Comparison of ENCODE assay signal across 16 cellular contexts in the genomic region with DNA sequence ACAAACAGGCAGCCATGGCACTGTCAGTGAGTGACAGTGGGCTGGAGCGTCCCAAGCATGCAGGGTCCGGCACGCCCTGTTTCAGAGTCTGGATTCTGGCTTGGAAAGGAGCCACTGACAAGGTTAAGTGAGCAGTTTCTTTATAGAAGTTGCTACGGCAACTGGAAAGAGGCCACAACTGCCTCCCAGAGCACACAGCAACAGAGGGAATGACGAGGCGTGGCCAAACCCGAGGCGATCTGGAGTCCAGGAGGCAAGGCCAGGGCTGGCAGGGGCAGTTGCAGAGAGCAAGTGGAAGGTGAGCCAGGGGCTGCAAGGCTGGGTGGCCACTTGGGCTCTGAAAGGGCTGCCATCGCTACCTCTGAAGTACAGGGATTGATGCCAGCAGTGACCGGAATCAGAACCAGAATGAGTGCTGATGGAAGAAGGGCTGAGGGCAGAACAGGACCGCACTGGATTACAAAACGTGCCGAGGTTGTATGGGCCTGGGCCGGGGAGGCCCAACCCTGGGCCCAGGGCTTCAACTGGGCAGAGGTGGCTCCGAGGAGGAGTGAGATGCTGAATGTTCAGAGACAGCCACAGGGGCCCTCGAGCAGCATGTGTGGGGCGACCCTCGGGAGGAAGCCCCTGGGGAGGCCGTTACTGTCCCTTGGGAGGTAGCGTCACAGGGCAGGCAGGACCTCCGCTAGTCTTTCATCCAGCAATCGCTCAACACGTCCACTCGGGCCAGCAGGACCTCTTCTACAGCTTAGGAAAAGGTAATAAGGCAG. TPM values are rescaled to one million over a fixed set of nuclear protein-coding genes. Genes with fewer than 3 reads are reported as not detected.
A peak's percentile ranks its signal among the peaks of the same experiment; 100 is the strongest.
DNase-seq lines count a peak whose midpoint lies in the region; ATAC-seq and TF ChIP-seq lines count a peak whose summit lies in the region.
"Had no signal": no experiment of that assay in that cellular context is flagged by ENCODE, and none has a peak within 500 bp of the region (broad histone marks: within the 10 kb centered on the region; RNA-seq: fewer than 3 reads in every experiment).

No MANE protein-coding gene starts in this region.

- TF ChIP-seq CTCF in HFFc6 (IDR thresholded peaks at IDR 0.05) (no peak), adrenal gland (IDR thresholded peaks at IDR 0.05) (no peak), heart left ventricle (IDR thresholded peaks at IDR 0.05) (no peak), progenitor cell of endocrine pancreas (IDR thresholded peaks at IDR 0.05; ENCODE audit: unreplicated experiment) (no peak)

- H3K27me3 ChIP-seq in adrenal gland (no peaks in the 10 kb centered on the region), heart left ventricle (no peaks in the 10 kb centered on the region), GM23248 (replicated peaks; ENCODE audit: insufficient read depth) (no peaks in the 10 kb centered on the region)
- H3K27me3 ChIP-seq: ascending aorta; BLaER1 treated with 17β-estradiol and CSF1 and Interleukin-3, amounts not matched to agents 10 nM and 100 nM; right lobe of liver; thyroid gland had no signal

- in situ Hi-C loops in ACHN (cut with HindIII; ENCODE audit: low pct_ligation_motif_present, low pct_unique_long_range_greater_than_20kb, low sequenced_read_pairs) = no loop called here
- in situ Hi-C loops in GM23248 (cut with MboI) = no loop called here

- H3K27me3 Mint-ChIP-seq in HFFc6 (ENCODE audit: insufficient read depth) = no peaks in the 10 kb centered on the region
- no peaks in the 10 kb centered on the region for H3K27me3 Mint-ChIP-seq in progenitor cell of endocrine pancreas

- 66 to 78% (median 75%) methylated on average over 13 to 24 of the region's 24 CpGs for WGBS in adrenal gland, 4 donors
- 77 to 79% (median 78%) methylated on average over 23 to 24 of the region's 24 CpGs for WGBS in heart left ventricle, 4 donors
- WGBS in GM23248 (ENCODE audit: low coverage in 1 of 2, low lambda C conversion rate in 2 of 2, missing lambda C conversion rate in 2 of 2), 2 experiments = 81 to 86% methylated on average over 23 of the region's 24 CpGs

- H3K36me3 ChIP-seq in adrenal gland (replicated peaks in 1 of 2) (peaks cover 0 to 36% of the 10 kb centered on the region in 2 donors), heart left ventricle (peaks cover 0 to 71% (median 59%) of the 10 kb centered on the region in 9 donors), GM23248 (ENCODE audit: low read depth) (peaks cover 20% of the 10 kb centered on the region)

- H3K9me2 ChIP-seq in GM23248 (ENCODE audit: insufficient read depth) = no peaks in the 10 kb centered on the region

- H3K9me3 Mint-ChIP-seq in HFFc6 (no peaks in the 10 kb centered on the region), progenitor cell of endocrine pancreas (ENCODE audit: low read depth) (no peaks in the 10 kb centered on the region)

- H3K36me3 Mint-ChIP-seq in HFFc6 (ENCODE audit: low read depth) = peaks cover 27% of the 10 kb centered on the region
- H3K36me3 Mint-ChIP-seq in progenitor cell of endocrine pancreas (ENCODE audit: insufficient read depth) = peaks cover 23% of the 10 kb centered on the region

- peaks cover 14% of the 10 kb centered on the region for H3K79me2 ChIP-seq in GM23248 (ENCODE audit: insufficient read depth)

- H3F3A ChIP-seq in GM23248 (ENCODE audit: insufficient read depth) = 0 out of 2 replicates have a peak, but pooled peaks cover 6% of the 10 kb centered on the region

- H3K4me3 ChIP-seq in adrenal gland (no peak overlapping the region), heart left ventricle (no peak overlapping the region), GM23248 (no peak overlapping the region)
- H3K4me3 ChIP-seq: ascending aorta; BLaER1 treated with 17β-estradiol and CSF1 and Interleukin-3, amounts not matched to agents 10 nM and 100 nM; right lobe of liver; thyroid gland had no signal

- DNase-seq in HFFc6 (peak; percentile 15), adrenal gland (peak; percentile 50 to 85 (median 76)), heart left ventricle (peak in 3 of 5 donors; percentile 53 to 61 (median 56)), progenitor cell of endocrine pancreas (ENCODE audit: low spot score, unreplicated experiment) (no peak), ACHN (no peak), NCI-H146 (lab: John Stamatoyannopoulos, UW) (no peak), T-helper 1 cell (no peak), GM23248 (no peak)
- DNase-seq: activated effector memory CD4-positive, alpha-beta T cell treated with Interleukin-2 at 50 U/mL for 16 hours; NK-92 treated with Interleukin-12 subunit alpha and Interleukin-12 subunit beta, amount 100 ng/mL, for 24 hours; stimulated activated CD4-positive, alpha-beta T cell treated with anti-CD3 and anti-CD28 coated beads, Interleukin-2, amount 100 ng/mL, for 48 hours; T-helper 2 cell; thyroid gland had no signal

- no peak overlapping the region for H3K9ac ChIP-seq in GM23248

- no peak overlapping the region for H3K4me2 ChIP-seq in GM23248 (ENCODE audit: unreplicated experiment)
- H3K4me2 ChIP-seq: BLaER1 treated with 17β-estradiol and CSF1 and Interleukin-3, amounts not matched to agents 10 nM and 100 nM had no signal

- no peak overlapping the region for H3K4me3 Mint-ChIP-seq in HFFc6
- no peak overlapping the region for H3K4me3 Mint-ChIP-seq in progenitor cell of endocrine pancreas (ENCODE audit: low read depth)

- H3K4me1 ChIP-seq in adrenal gland (replicated peaks in 1 of 2) (peaks cover 0 to 9% of the 10 kb centered on the region in 2 donors), heart left ventricle (peaks cover 0 to 16% (median 6%) of the 10 kb centered on the region in 12 donors), GM23248 (ENCODE audit: insufficient read depth) (no peaks in the 10 kb centered on the region)
- H3K4me1 ChIP-seq: ascending aorta had no signal

- peaks cover 27% of the 10 kb centered on the region for H3K4me1 Mint-ChIP-seq in HFFc6 (ENCODE audit: low read depth)
- peaks cover 3% of the 10 kb centered on the region for H3K4me1 Mint-ChIP-seq in progenitor cell of endocrine pancreas (ENCODE audit: low read depth)

- H3K27ac ChIP-seq in adrenal gland = peak overlapping the region in 2 of 5 donors; percentile 0 to 47
- H3K27ac ChIP-seq in heart left ventricle = peak overlapping the region in 3 of 12 donors; percentile 12 to 58 (median 25)
- H3K27ac ChIP-seq in GM23248 = no peak overlapping the region
- H3K27ac ChIP-seq: ascending aorta, right lobe of liver, thyroid gland had no signal

- peak in 2 of 4 donors; percentile 19 to 21 for ATAC-seq in heart left ventricle

- no peaks in the 10 kb centered on the region for H4K20me1 ChIP-seq in GM23248 (ENCODE audit: insufficient read depth)

- H3K27ac Mint-ChIP-seq in HFFc6 = peak overlapping the region; percentile 79
- peak overlapping the region; percentile 56 for H3K27ac Mint-ChIP-seq in progenitor cell of endocrine pancreas

- intact Hi-C loops in adrenal gland (cut with DNase I) = no loop called here
- intact Hi-C loops in heart left ventricle (cut with DNase I) = no loop called here

- no peak overlapping the region for H2AFZ ChIP-seq in GM23248

- H3K9me3 ChIP-seq in adrenal gland (replicated peaks in 1 of 3) (no peaks in the 10 kb centered on the region), heart left ventricle (no peaks in the 10 kb centered on the region), GM23248 (ENCODE audit: low read depth) (no peaks in the 10 kb centered on the region)
- H3K9me3 ChIP-seq: ascending aorta, right lobe of liver, thyroid gland had no signal

- TF ChIP-seq POLR2A in adrenal gland (IDR thresholded peaks at IDR 0.05) = no peak
- no peak for TF ChIP-seq POLR2A in heart left ventricle (IDR thresholded peaks at IDR 0.05)

RNA-seq across cellular contexts. Expression of a gene that starts 4.6 kb away (rescaled TPM):
- total RNA-seq in HFFc6 (2021; fragmentation: NEBNext Ultra II Directional; extraction: Animal tissue kit (Norgen Biotek cat#: 25700)) = 10 to 100 TPM; 48.4 to 67.7 (median 57.3) TPM
- total RNA-seq in adrenal gland = 100 to 1,000 TPM in 2 of 8 donors, 10 to 100 TPM in 6; 52.2 to 110 (median 84.6) TPM
- polyA plus RNA-seq in adrenal gland = 100 to 1,000 TPM in 2 of 3 donors, 1 to 10 TPM in 1; 6.1 to 335 (median 293) TPM
- total RNA-seq in heart left ventricle = 100 to 1,000 TPM; 118 to 389 (median 196) TPM
- 100 to 1,000 TPM; 160 to 847 TPM for polyA plus RNA-seq in heart left ventricle
- 27.9 and 30.2 TPM in 2 replicates for total RNA-seq in progenitor cell of endocrine pancreas
- 28.7 and 42.9 TPM in 2 replicates for total RNA-seq in GM23248 (2014; rRNA removed; shearing (Covaris generic))
- 97.6 and 99.8 TPM in 2 replicates for polyA plus RNA-seq in GM23248 (2016; fragmentation: Nextera tagmentation; extraction: Ambion mirVana)

RNA-seq across cellular contexts. Expression of a gene that starts 6.1 kb away (rescaled TPM):
- under 1 TPM; 0.20 to 0.90 (median 0.52) TPM for total RNA-seq in HFFc6 (2021; fragmentation: NEBNext Ultra II Directional; extraction: Animal tissue kit (Norgen Biotek cat#: 25700))
- total RNA-seq in adrenal gland (10 to 100 TPM in 5 of 8 donors, 1 to 10 TPM in 3; 5.3 to 19.2 (median 10.8) TPM), heart left ventricle (10 to 100 TPM in 1 of 9 donors, 1 to 10 TPM in 8; 4.4 to 10.1 (median 7.6) TPM), progenitor cell of endocrine pancreas (7.9 and 8.8 TPM in 2 replicates)
- polyA plus RNA-seq in adrenal gland (10 to 100 TPM in 2 of 3 donors, under 1 TPM in 1; 0.70 to 64.1 (median 35.5) TPM), heart left ventricle (1 to 10 TPM in 1 of 2 donors, under 1 TPM in 1; 0.78 to 8.8 TPM), GM23248 (2016; fragmentation: Nextera tagmentation; extraction: Ambion mirVana) (0.44 and 0.59 TPM in 2 replicates)
- total RNA-seq in GM23248 (2014; rRNA removed; shearing (Covaris generic)) = 0.54 and 0.89 TPM in 2 replicates

RNA-seq across cellular contexts. Expression of a gene that starts 22.5 kb away (rescaled TPM):
- total RNA-seq in HFFc6 (2021; fragmentation: NEBNext Ultra II Directional; extraction: Animal tissue kit (Norgen Biotek cat#: 25700)) = 10 to 100 TPM; 18.2 to 20.7 (median 20.1) TPM
- total RNA-seq in adrenal gland = 10 to 100 TPM; 20.0 to 39.4 (median 24.0) TPM
- polyA plus RNA-seq in adrenal gland = 10 to 100 TPM; 17.2 to 88.3 (median 75.0) TPM
- 10 to 100 TPM; 12.6 to 22.0 (median 16.7) TPM for total RNA-seq in heart left ventricle
- 10 to 100 TPM; 13.1 to 23.7 TPM for polyA plus RNA-seq in heart left ventricle
- total RNA-seq in progenitor cell of endocrine pancreas = 58.8 and 64.0 TPM in 2 replicates
- 27.0 and 32.6 TPM in 2 replicates for total RNA-seq in GM23248 (2014; rRNA removed; shearing (Covaris generic))
- 24.1 and 26.7 TPM in 2 replicates for polyA plus RNA-seq in GM23248 (2016; fragmentation: Nextera tagmentation; extraction: Ambion mirVana)

RNA-seq across cellular contexts. Expression of a gene that starts 34.1 kb away (rescaled TPM):
- 10 to 100 TPM; 23.9 to 34.4 (median 25.4) TPM for total RNA-seq in HFFc6 (2021; fragmentation: NEBNext Ultra II Directional; extraction: Animal tissue kit (Norgen Biotek cat#: 25700))
- total RNA-seq in adrenal gland = 10 to 100 TPM in 7 of 8 donors, 1 to 10 TPM in 1; 5.2 to 26.2 (median 15.1) TPM
- polyA plus RNA-seq in adrenal gland = 10 to 100 TPM in 2 of 3 donors, 1 to 10 TPM in 1; 7.9 to 33.5 (median 33.2) TPM
- total RNA-seq in heart left ventricle = 10 to 100 TPM in 4 of 9 donors, 1 to 10 TPM in 5; 6.8 to 19.9 (median 9.4) TPM
- polyA plus RNA-seq in heart left ventricle = 10 to 100 TPM; 12.0 to 20.5 TPM
- 35.7 and 38.8 TPM in 2 replicates for total RNA-seq in progenitor cell of endocrine pancreas
- 29.6 and 35.0 TPM in 2 replicates for total RNA-seq in GM23248 (2014; rRNA removed; shearing (Covaris generic))
- polyA plus RNA-seq in GM23248 (2016; fragmentation: Nextera tagmentation; extraction: Ambion mirVana) = 6.1 and 11.6 TPM in 2 replicates

RNA-seq across cellular contexts. Expression of a gene that starts 49.2 kb away (rescaled TPM):
- total RNA-seq in HFFc6 (2021; fragmentation: NEBNext Ultra II Directional; extraction: Animal tissue kit (Norgen Biotek cat#: 25700)) = 10 to 100 TPM; 15.9 to 18.2 (median 17.1) TPM
- total RNA-seq in adrenal gland = 10 to 100 TPM; 19.5 to 59.4 (median 35.7) TPM
- 100 to 1,000 TPM in 2 of 3 donors, 10 to 100 TPM in 1; 14.1 to 194 (median 125) TPM for polyA plus RNA-seq in adrenal gland
- total RNA-seq in heart left ventricle = 10 to 100 TPM; 14.1 to 43.6 (median 20.7) TPM
- polyA plus RNA-seq in heart left ventricle = 10 to 100 TPM; 23.2 to 42.6 TPM
- 64.0 and 74.9 TPM in 2 replicates for total RNA-seq in progenitor cell of endocrine pancreas
- 26.9 and 37.1 TPM in 2 replicates for total RNA-seq in GM23248 (2014; rRNA removed; shearing (Covaris generic))
- polyA plus RNA-seq in GM23248 (2016; fragmentation: Nextera tagmentation; extraction: Ambion mirVana) = 21.0 and 22.0 TPM in 2 replicates

Comparison
In these comparisons a context has a peak if more than half of its experiments do, and no peak if none do; other contexts are left out.
1. DNase-seq: peak in HFFc6 (single experiment), adrenal gland (7 of 7) and heart left ventricle (3 of 5); none in progenitor cell of endocrine pancreas (single experiment), ACHN (single experiment), NCI-H146 (single experiment), T-helper 1 cell (0 of 5) and GM23248 (single experiment).